ENCODE assay signal across 8 cellular contexts in the genomic region with DNA sequence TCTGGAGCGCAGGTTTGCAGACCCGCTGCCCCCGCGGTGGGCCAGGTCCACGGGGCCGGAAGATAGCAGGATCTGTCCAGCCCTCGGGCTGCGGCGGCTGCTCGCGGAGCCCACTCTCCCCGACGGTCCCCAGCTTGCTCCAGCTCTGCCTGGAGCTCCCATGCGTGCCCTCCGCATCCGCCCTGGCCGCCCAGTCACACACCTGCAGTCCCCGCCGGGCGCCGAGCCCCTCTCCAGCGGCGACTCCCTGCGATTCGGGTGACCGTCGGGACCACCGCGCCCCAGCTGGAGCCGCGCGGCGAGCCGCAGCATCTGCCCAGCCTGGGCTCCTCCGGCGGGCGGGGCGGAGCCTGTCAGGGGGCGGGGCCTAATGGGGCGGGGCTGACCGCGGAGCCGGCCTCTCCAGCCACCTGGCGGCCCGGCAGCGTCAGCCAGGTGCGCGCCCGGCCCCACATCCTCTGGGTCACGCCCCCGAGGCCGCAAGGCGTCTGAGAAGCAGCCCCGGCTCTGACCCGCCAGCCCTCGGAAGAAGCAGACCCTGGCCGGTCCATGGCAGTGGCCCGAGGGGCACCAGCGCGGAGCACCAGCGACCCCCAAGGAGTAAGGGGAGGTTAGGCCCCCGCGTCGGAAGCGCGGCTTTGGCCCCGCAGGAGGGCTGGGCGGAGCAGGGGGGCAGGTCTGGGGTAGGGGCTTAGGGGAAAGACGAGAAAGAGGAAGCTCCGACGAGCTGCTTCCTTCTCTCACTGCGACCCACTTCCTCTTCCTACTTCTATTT. TPM values are rescaled to one million over a fixed set of nuclear protein-coding genes. Genes with fewer than 3 reads are reported as not detected.
DNase-seq lines count a peak whose midpoint lies in the region; ATAC-seq, FAIRE-seq and TF ChIP-seq lines count a peak whose summit lies in the region.

A gene with protein sequence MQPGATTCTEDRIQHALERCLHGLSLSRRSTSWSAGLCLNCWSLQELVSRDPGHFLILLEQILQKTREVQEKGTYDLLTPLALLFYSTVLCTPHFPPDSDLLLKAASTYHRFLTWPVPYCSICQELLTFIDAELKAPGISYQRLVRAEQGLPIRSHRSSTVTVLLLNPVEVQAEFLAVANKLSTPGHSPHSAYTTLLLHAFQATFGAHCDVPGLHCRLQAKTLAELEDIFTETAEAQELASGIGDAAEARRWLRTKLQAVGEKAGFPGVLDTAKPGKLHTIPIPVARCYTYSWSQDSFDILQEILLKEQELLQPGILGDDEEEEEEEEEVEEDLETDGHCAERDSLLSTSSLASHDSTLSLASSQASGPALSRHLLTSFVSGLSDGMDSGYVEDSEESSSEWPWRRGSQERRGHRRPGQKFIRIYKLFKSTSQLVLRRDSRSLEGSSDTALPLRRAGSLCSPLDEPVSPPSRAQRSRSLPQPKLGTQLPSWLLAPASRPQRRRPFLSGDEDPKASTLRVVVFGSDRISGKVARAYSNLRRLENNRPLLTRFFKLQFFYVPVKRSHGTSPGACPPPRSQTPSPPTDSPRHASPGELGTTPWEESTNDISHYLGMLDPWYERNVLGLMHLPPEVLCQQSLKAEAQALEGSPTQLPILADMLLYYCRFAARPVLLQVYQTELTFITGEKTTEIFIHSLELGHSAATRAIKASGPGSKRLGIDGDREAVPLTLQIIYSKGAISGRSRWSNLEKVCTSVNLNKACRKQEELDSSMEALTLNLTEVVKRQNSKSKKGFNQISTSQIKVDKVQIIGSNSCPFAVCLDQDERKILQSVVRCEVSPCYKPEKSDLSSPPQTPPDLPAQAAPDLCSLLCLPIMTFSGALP (minus strand): TSS at position 314 of the 775 bp plus-strand sequence. CDS start 54,213 bp downstream, outside the sequence.

- H3K27ac ChIP-seq in right lobe of liver = peak within 1 kb of the TSS in 2 of 3 donors; percentile 77

- H3K36me3 Mint-ChIP-seq in activated naive CD8-positive, alpha-beta T cell = peaks cover 20% of the 10 kb centered on the region

- peak within 1 kb of the TSS; percentile 26 to 49 (median 32) for H3K4me3 ChIP-seq in right lobe of liver

- H3K9me3 ChIP-seq in right lobe of liver = no peaks in the 10 kb centered on the region

- H3K27me3 Mint-ChIP-seq in activated naive CD8-positive, alpha-beta T cell = no peaks in the 10 kb centered on the region

- intact Hi-C loops in right lobe of liver (cut with DNase I) = no loop called here

- H3K36me3 ChIP-seq in right lobe of liver = no peaks in the 10 kb centered on the region

- peak; percentile 84 for DNase-seq in GM18507 (ENCODE audit: extremely low spot score, insufficient read length, low read depth)
- DNase-seq in T follicular helper cell (ENCODE audit: low read depth) = peak; percentile 78
- peak; percentile 65 to 78 (median 69) for DNase-seq in right lobe of liver
- peak; percentile 74 for DNase-seq in stimulated activated CD8-positive, alpha-beta memory T cell treated with anti-CD3 and anti-CD28 coated beads, Interleukin-15, amount 100 ng/mL, for 1 hour (ENCODE audit: low read depth)
- no peak for DNase-seq in H4 (ENCODE audit: low spot score)
- no peak for DNase-seq in RCC 7860 (ENCODE audit: low spot score)

- TF ChIP-seq POLR2A in right lobe of liver (IDR thresholded peaks at IDR 0.05) = peak; percentile 35

- peak in 1 of 4 donors; percentile 5 for TF ChIP-seq CTCF in right lobe of liver (IDR thresholded peaks at IDR 0.05)

- peak within 1 kb of the TSS; percentile 94 for H3K4me3 Mint-ChIP-seq in activated naive CD8-positive, alpha-beta T cell

- ATAC-seq in HG02885 (IDR thresholded peaks at IDR 0.05; ENCODE audit: poor library complexity, unreplicated experiment) (peak; percentile 83), right lobe of liver (peak; percentile 72 to 83 (median 74))

- FAIRE-seq in GM18507 (lab: Jason Lieb, UNC) (peak; percentile 71), RCC 7860 (lab: Jason Lieb, UNC) (no peak)

- peaks cover 11% of the 10 kb centered on the region for H3K9me3 Mint-ChIP-seq in activated naive CD8-positive, alpha-beta T cell (ENCODE audit: low read depth)

- peaks cover 53% of the 10 kb centered on the region for H3K4me1 Mint-ChIP-seq in activated naive CD8-positive, alpha-beta T cell (ENCODE audit: low read depth)

- peak within 1 kb of the TSS; percentile 97 for H3K27ac Mint-ChIP-seq in activated naive CD8-positive, alpha-beta T cell

- peaks cover 0 to 6% of the 10 kb centered on the region in 2 donors for H3K27me3 ChIP-seq in right lobe of liver

- peaks cover 0 to 4% (median 0%) of the 10 kb centered on the region in 4 donors for H3K4me1 ChIP-seq in right lobe of liver

- WGBS in right lobe of liver (ENCODE audit: insufficient coverage, low coverage, low lambda C conversion rate, missing lambda C conversion rate) = 4% methylated on average over 9 of the region's 72 CpGs

RNA-seq across cellular contexts. Expression of the gene that starts here (rescaled TPM):
- 1 to 10 TPM; 3.7 to 6.5 (median 5.0) TPM for total RNA-seq in right lobe of liver
- total RNA-seq in H4 (2014; rRNA removed; shearing (Covaris generic)) = 0.25 TPM in 1 of 2 replicates, not detected in the other

Comparison
In these comparisons a context has a peak if more than half of its experiments do, and no peak if none do; other contexts are left out.
1. DNase-seq: peak in GM18507 (single experiment), T follicular helper cell (single experiment), right lobe of liver (3 of 3) and stimulated activated CD8-positive, alpha-beta memory T cell treated with anti-CD3 and anti-CD28 coated beads, Interleukin-15, amount 100 ng/mL, for 1 hour (single experiment); none in H4 (single experiment) and RCC 7860 (single experiment).